ENCODE assay signal across 8 cellular contexts in genomic region chr9:93058357-93059096, GRCh38. TPM values are rescaled to one million over a fixed set of nuclear protein-coding genes. Genes with fewer than 3 reads are reported as not detected.
DNase-seq lines count a peak whose midpoint lies in the region; ATAC-seq, FAIRE-seq and TF ChIP-seq lines count a peak whose summit lies in the region.

Gene SUSD3 (plus strand): TSS chr9:93058701. CDS start chr9:93058743, 42 bp downstream.

- H3K4me1 ChIP-seq in ES-I3 (ENCODE audit: insufficient read depth, low read length) (peaks cover 21% of the 10 kb centered on the region), pancreas (peaks cover 0 to 4% (median 0%) of the 10 kb centered on the region in 3 donors), vagina (peaks cover 36% of the 10 kb centered on the region)

- intact Hi-C loops in pancreas (cut with DNase I) (no loop called here), vagina (cut with DNase I) (no loop called here)

- H3K9me3 ChIP-seq in ES-I3 (ENCODE audit: control insufficient read depth, insufficient read depth, low read length) (no peaks in the 10 kb centered on the region), pancreas (no peaks in the 10 kb centered on the region), vagina (no peaks in the 10 kb centered on the region)

- TF ChIP-seq CTCF in fibroblast of mammary gland (conservative IDR thresholded peaks at IDR 0.05; ENCODE audit: control insufficient read depth, insufficient read depth, low read depth, low read length): no peak
- TF ChIP-seq CTCF in pancreas (IDR thresholded peaks at IDR 0.05): no peak
- no peak for TF ChIP-seq CTCF in vagina (IDR thresholded peaks at IDR 0.05)

- H3K27ac ChIP-seq in pancreas (no peak within 1 kb of the TSS), vagina (peak within 1 kb of the TSS; percentile 77)

- no peaks in the 10 kb centered on the region for H3K36me3 ChIP-seq in ES-I3 (ENCODE audit: insufficient read depth, low read length)
- H3K36me3 ChIP-seq in pancreas: no peaks in the 10 kb centered on the region
- no peaks in the 10 kb centered on the region for H3K36me3 ChIP-seq in vagina

- TF ChIP-seq POLR2A in vagina (IDR thresholded peaks at IDR 0.05): no peak

- no peak for FAIRE-seq in pancreas (lab: Jason Lieb, UNC)

- DNase-seq in MV-4-11 (lab: John Stamatoyannopoulos, UW): peak; percentile 59
- DNase-seq in activated T-cell treated with anti-CD3 and anti-CD28 coated beads for 4 hours: peak; percentile 41
- peak; percentile 36 for DNase-seq in fibroblast of mammary gland (ENCODE audit: low read depth)
- DNase-seq in pancreas: peak; percentile 37 to 78 (median 64)
- DNase-seq in vagina (ENCODE audit: extremely low spot score in 2 of 2): no peak
- DNase-seq in SW 1271 (lab: John Stamatoyannopoulos, UW): no peak

- H3K9ac ChIP-seq in ES-I3 (ENCODE audit: low read depth, low read length): peak within 1 kb of the TSS; percentile 48; the same call in 1 of the 2 replicates

- H3K4me3 ChIP-seq in fibroblast of mammary gland (ENCODE audit: control insufficient read depth, low read depth, low read length): peak within 1 kb of the TSS; percentile 37
- peak within 1 kb of the TSS; percentile 9 to 72 (median 32) for H3K4me3 ChIP-seq in pancreas
- peak within 1 kb of the TSS; percentile 57 to 68 for H3K4me3 ChIP-seq in vagina

- WGBS in pancreas, 2 donors: 4 to 5% methylated on average over 42 to 67 of the region's 67 CpGs

- peak; percentile 35 for ATAC-seq in GM21723 (IDR thresholded peaks at IDR 0.05; ENCODE audit: unreplicated experiment)
- peak; percentile 70 to 88 (median 82) for ATAC-seq in pancreas

- no peaks in the 10 kb centered on the region for H3K27me3 ChIP-seq in pancreas
- H3K27me3 ChIP-seq in vagina: no peaks in the 10 kb centered on the region

RNA-seq across cellular contexts. Expression of gene SUSD3, which starts in this region (rescaled TPM):
- total RNA-seq in pancreas (1 to 10 TPM in 2 of 6 donors, under 1 TPM in 4; 0.16 to 2.8 (median 0.80) TPM), vagina (25.0 TPM)
- 1 to 10 TPM in 1 of 2 donors, under 1 TPM in 1; 0.27 to 1.4 TPM for polyA plus RNA-seq in pancreas

Comparison
In these comparisons a context has a peak if more than half of its experiments do, and no peak if none do; other contexts are left out.
1. DNase-seq: peak in MV-4-11 (single experiment), activated T-cell treated with anti-CD3 and anti-CD28 coated beads for 4 hours (single experiment), fibroblast of mammary gland (single experiment) and pancreas (6 of 6); none in vagina (0 of 2) and SW 1271 (0 of 2).
2. Peak in every context shown above with its lines, with median percentiles within 50 percentile points of each other: H3K4me3 ChIP-seq.